In genomic region chr2:175167792-175168563, GRCh38 we compare ENCODE assay signal across 1 cellular context.
A peak's percentile ranks its signal among the peaks of the same experiment; 100 is the strongest.
TF ChIP-seq lines count a peak whose summit lies in the region.

Gene ATF2 (minus strand): TSS chr2:175168203. CDS start chr2:175136443, 31,760 bp downstream.

TF ChIP-seq in K562, 482 proteins besides CTCF, POLR2A, EP300 and RAD21 (continued from another document and continues in another):
- TF ChIP-seq ZNF407 (IDR thresholded peaks at IDR 0.05; ENCODE audit: low read depth) (peak; percentile 95), ZNF655 (CRISPR knock-in tag; IDR thresholded peaks at IDR 0.05) (no peak), ZNF143 (CRISPR knock-in tag; IDR thresholded peaks at IDR 0.05) (peak; percentile 67; the same call in 1 of the 2 replicates), ZKSCAN1 (IDR thresholded peaks at IDR 0.05; ENCODE audit: low read depth, low read length) (no peak), ZNF507 (tag; conservative IDR thresholded peaks at IDR 0.05) (no peak), ZBTB1 (CRISPR knock-in tag; IDR thresholded peaks at IDR 0.05; ENCODE audit: borderline replicate concordance, low read depth) (no peak; the same call in 1 of the 2 replicates), SAFB (IDR thresholded peaks at IDR 0.05; ENCODE audit: borderline replicate concordance, low read depth, low read length) (no peak), ZC3H4 (CRISPR knock-in tag; IDR thresholded peaks at IDR 0.05; ENCODE audit: borderline replicate concordance) (peak; percentile 95; the same call in 1 of the 2 replicates), ZBTB43 (CRISPR knock-in tag; IDR thresholded peaks at IDR 0.05) (no peak), EHMT2 (IDR thresholded peaks at IDR 0.05) (no peak), AFF1 (IDR thresholded peaks at IDR 0.05; ENCODE audit: low read depth in 1 of 2, partially characterized antibody in 2 of 2) (peak; percentile 84), MEF2D (tag; conservative IDR thresholded peaks at IDR 0.05; ENCODE audit: low read depth) (no peak; the same call in 1 of the 2 replicates), CHD4 (IDR thresholded peaks at IDR 0.05; ENCODE audit: insufficient read depth, insufficient replicate concordance, low read depth, low read length, poor library complexity, severe bottlenecking) (no peak), ZMIZ1 (IDR thresholded peaks at IDR 0.05; ENCODE audit: low read depth in 2 of 2, low read length in 2 of 2) (0 out of 4 replicates have a peak, but pooled peaks of 1 of the 2 experiments have one; percentile 37), ZNF512 (tag; IDR thresholded peaks at IDR 0.05) (no peak), ZNF707 (CRISPR knock-in tag; conservative IDR thresholded peaks at IDR 0.05) (no peak), GTF2A2 (tag; IDR thresholded peaks at IDR 0.05) (no peak), PHF20 (IDR thresholded peaks at IDR 0.05; ENCODE audit: partially characterized antibody) (peak; percentile 69), CC2D1A (IDR thresholded peaks at IDR 0.05) (peak; percentile 87), TCF3 (CRISPR knock-in tag; IDR thresholded peaks at IDR 0.05) (peak; percentile 54), SRF (CRISPR knock-in tag; IDR thresholded peaks at IDR 0.05) (0 out of 4 replicates have a peak, but pooled peaks of 1 of the 2 experiments have one; percentile 12), SLC30A9 (CRISPR knock-in tag; IDR thresholded peaks at IDR 0.05) (no peak), THRAP3 (IDR thresholded peaks at IDR 0.05; ENCODE audit: borderline replicate concordance) (no peak; the same call in 1 of the 2 replicates), SIRT6 (IDR thresholded peaks at IDR 0.05; ENCODE audit: low read depth, low read length) (no peak)
- TF ChIP-seq, protein P1, sequence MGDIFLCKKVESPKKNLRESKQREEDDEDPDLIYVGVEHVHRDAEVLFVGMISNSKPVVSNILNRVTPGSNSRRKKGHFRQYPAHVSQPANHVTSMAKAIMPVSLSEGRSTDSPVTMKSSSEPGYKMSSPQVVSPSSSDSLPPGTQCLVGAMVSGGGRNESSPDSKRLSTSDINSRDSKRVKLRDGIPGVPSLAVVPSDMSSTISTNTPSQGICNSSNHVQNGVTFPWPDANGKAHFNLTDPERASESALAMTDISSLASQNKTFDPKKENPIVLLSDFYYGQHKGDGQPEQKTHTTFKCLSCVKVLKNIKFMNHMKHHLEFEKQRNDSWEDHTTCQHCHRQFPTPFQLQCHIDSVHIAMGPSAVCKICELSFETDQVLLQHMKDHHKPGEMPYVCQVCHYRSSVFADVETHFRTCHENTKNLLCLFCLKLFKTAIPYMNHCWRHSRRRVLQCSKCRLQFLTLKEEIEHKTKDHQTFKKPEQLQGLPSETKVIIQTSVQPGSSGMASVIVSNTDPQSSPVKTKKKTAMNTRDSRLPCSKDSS (IDR thresholded peaks at IDR 0.05; ENCODE audit: low read depth, partially characterized antibody): no peak
- TF ChIP-seq, protein P2, sequence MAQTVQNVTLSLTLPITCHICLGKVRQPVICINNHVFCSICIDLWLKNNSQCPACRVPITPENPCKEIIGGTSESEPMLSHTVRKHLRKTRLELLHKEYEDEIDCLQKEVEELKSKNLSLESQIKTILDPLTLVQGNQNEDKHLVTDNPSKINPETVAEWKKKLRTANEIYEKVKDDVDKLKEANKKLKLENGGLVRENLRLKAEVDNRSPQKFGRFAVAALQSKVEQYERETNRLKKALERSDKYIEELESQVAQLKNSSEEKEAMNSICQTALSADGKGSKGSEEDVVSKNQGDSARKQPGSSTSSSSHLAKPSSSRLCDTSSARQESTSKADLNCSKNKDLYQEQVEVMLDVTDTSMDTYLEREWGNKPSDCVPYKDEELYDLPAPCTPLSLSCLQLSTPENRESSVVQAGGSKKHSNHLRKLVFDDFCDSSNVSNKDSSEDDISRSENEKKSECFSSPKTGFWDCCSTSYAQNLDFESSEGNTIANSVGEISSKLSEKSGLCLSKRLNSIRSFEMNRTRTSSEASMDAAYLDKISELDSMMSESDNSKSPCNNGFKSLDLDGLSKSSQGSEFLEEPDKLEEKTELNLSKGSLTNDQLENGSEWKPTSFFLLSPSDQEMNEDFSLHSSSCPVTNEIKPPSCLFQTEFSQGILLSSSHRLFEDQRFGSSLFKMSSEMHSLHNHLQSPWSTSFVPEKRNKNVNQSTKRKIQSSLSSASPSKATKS (CRISPR knock-in tag; IDR thresholded peaks at IDR 0.05): no peak
- TF ChIP-seq, protein P3, sequence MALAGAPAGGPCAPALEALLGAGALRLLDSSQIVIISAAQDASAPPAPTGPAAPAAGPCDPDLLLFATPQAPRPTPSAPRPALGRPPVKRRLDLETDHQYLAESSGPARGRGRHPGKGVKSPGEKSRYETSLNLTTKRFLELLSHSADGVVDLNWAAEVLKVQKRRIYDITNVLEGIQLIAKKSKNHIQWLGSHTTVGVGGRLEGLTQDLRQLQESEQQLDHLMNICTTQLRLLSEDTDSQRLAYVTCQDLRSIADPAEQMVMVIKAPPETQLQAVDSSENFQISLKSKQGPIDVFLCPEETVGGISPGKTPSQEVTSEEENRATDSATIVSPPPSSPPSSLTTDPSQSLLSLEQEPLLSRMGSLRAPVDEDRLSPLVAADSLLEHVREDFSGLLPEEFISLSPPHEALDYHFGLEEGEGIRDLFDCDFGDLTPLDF (CRISPR knock-in tag; IDR thresholded peaks at IDR 0.05): no peak
